Comparison of ENCODE assay signal across 8 cellular contexts in genomic region chr18:47174545-47175116, GRCh38. TPM values are rescaled to one million over a fixed set of nuclear protein-coding genes. Genes with fewer than 3 reads are reported as not detected.
DNase-seq lines count a peak whose midpoint lies in the region; ATAC-seq and TF ChIP-seq lines count a peak whose summit lies in the region.

No MANE protein-coding gene starts in this region.

- no peak overlapping the region for H3K27ac ChIP-seq in SK-N-MC
- H3K27ac ChIP-seq in iPS-20b (ENCODE audit: low read length): no peak overlapping the region
- H3K27ac ChIP-seq in thoracic aorta: no peak overlapping the region

- H3K36me3 ChIP-seq in SK-N-MC (ENCODE audit: insufficient read depth, low read length) (peaks cover 11% of the 10 kb centered on the region; the same call in 1 of the 2 replicates), iPS-20b (ENCODE audit: insufficient read depth, low read depth, low read length) (0 out of 2 replicates have a peak, but pooled peaks cover 11% of the 10 kb centered on the region), thoracic aorta (no peaks in the 10 kb centered on the region)

- no peak for TF ChIP-seq CTCF in thoracic aorta (IDR thresholded peaks at IDR 0.05)

- H3K9me3 ChIP-seq in SK-N-MC (ENCODE audit: low read depth, low read length) (no peaks in the 10 kb centered on the region), iPS-20b (ENCODE audit: insufficient read depth, low read depth, low read length) (no peaks in the 10 kb centered on the region), thoracic aorta (no peaks in the 10 kb centered on the region)

- ATAC-seq in thoracic aorta (ENCODE audit: insufficient number of reproducible peaks, low FRiP score, low read depth): no peak
- ATAC-seq in HG03135 (IDR thresholded peaks at IDR 0.05; ENCODE audit: unreplicated experiment): no peak

- DNase-seq in NCI-H2171 treated with DMSO at 0.1 percent for 48 hours (lab: John Stamatoyannopoulos, UW): peak; percentile 39
- no peak for DNase-seq in NCI-H2171 (lab: John Stamatoyannopoulos, UW)
- DNase-seq in SK-N-MC (ENCODE audit: low read depth, low spot score): no peak
- no peak for DNase-seq in thoracic aorta (ENCODE audit: low spot score)
- no peak for DNase-seq in HCEC 1CT
- DNase-seq in NCI-H146 (lab: John Stamatoyannopoulos, UW): no peak

- peaks cover 8% of the 10 kb centered on the region; the same call in 1 of the 2 replicates for H3K4me1 ChIP-seq in iPS-20b (ENCODE audit: insufficient read depth, low read length)
- peaks cover 17 to 26% of the 10 kb centered on the region in 2 donors for H3K4me1 ChIP-seq in thoracic aorta (ENCODE audit: control insufficient read depth in 1 of 2, low read depth in 2 of 2)

- H3K27me3 ChIP-seq in iPS-20b (ENCODE audit: insufficient read depth, low read length): no peaks in the 10 kb centered on the region
- no peaks in the 10 kb centered on the region for H3K27me3 ChIP-seq in thoracic aorta (replicated peaks; ENCODE audit: insufficient read depth)

- H3K4me3 ChIP-seq in SK-N-MC: peak overlapping the region; percentile 93
- H3K4me3 ChIP-seq in iPS-20b (ENCODE audit: low read length): peak overlapping the region; percentile 94
- peak overlapping the region; percentile 96 for H3K4me3 ChIP-seq in thoracic aorta

- H3K9ac ChIP-seq in SK-N-MC (ENCODE audit: insufficient read length): peak overlapping the region; percentile 94
- H3K9ac ChIP-seq in iPS-20b (ENCODE audit: low read depth, low read length): peak overlapping the region; percentile 91; the same call in 1 of the 2 replicates

RNA-seq across cellular contexts. Expression of gene IER3IP1, which starts 1.5 kb away (rescaled TPM):
- 10 to 100 TPM in 1 of 2 donors, 1 to 10 TPM in 1; 9.1 to 10.3 TPM for total RNA-seq in thoracic aorta

RNA-seq across cellular contexts. Expression of gene HDHD2, which starts 24.3 kb away (rescaled TPM):
- 10 to 100 TPM; 19.0 to 31.9 TPM for total RNA-seq in thoracic aorta
